Comparison of ENCODE assay signal across 8 cellular contexts in genomic region chr18:2979871-2980606, GRCh38. TPM values are rescaled to one million over a fixed set of nuclear protein-coding genes. Genes with fewer than 3 reads are reported as not detected.
A peak's percentile ranks its signal among the peaks of the same experiment; 100 is the strongest.
DNase-seq lines count a peak whose midpoint lies in the region; TF ChIP-seq lines count a peak whose summit lies in the region.

No MANE protein-coding gene starts in this region.

- H3K27me3 Mint-ChIP-seq in chondrocyte (ENCODE audit: low read depth), result no peaks in the 10 kb centered on the region

- peak overlapping the region; percentile 93 for H3K27ac Mint-ChIP-seq in chondrocyte (ENCODE audit: unreplicated experiment)

- H3K27me3 ChIP-seq in neutrophil (no peaks in the 10 kb centered on the region), WERI-Rb-1 (ENCODE audit: insufficient read depth, low read depth, severe bottlenecking) (no peaks in the 10 kb centered on the region)

- H3K9me3 Mint-ChIP-seq in chondrocyte (ENCODE audit: low read depth), result no peaks in the 10 kb centered on the region

- H3K4me1 Mint-ChIP-seq in chondrocyte (ENCODE audit: low read depth), result peaks cover 95% of the 10 kb centered on the region

- H3K36me3 ChIP-seq in KOPT-K1 (ENCODE audit: insufficient read depth, low read length) (no peaks in the 10 kb centered on the region), neutrophil (no peaks in the 10 kb centered on the region), WERI-Rb-1 (no peaks in the 10 kb centered on the region)

- H3K4me3 Mint-ChIP-seq in chondrocyte (ENCODE audit: unreplicated experiment), result peak overlapping the region; percentile 11

- no peaks in the 10 kb centered on the region for H3K9me3 ChIP-seq in KOPT-K1 (ENCODE audit: insufficient read depth, low read length, poor library complexity, severe bottlenecking)
- no peaks in the 10 kb centered on the region for H3K9me3 ChIP-seq in neutrophil
- no peaks in the 10 kb centered on the region for H3K9me3 ChIP-seq in WERI-Rb-1 (ENCODE audit: severe bottlenecking)

- H3K27ac ChIP-seq in KOPT-K1 (ENCODE audit: low read depth, low read length, poor library complexity, severe bottlenecking) (peak overlapping the region; percentile 64), neutrophil (peak overlapping the region; percentile 84), WERI-Rb-1 (no peak overlapping the region)

- peaks cover 2% of the 10 kb centered on the region for H3K36me3 Mint-ChIP-seq in chondrocyte (ENCODE audit: low read depth)

- DNase-seq in GM12865 (ENCODE audit: low read depth) (peak; percentile 58), chondrocyte (ENCODE audit: low spot score) (no peak), NCI-H748 (lab: John Stamatoyannopoulos, UW; ENCODE audit: unreplicated experiment) (no peak), activated gamma-delta T cell (lab: John Stamatoyannopoulos, UW) (no peak), WERI-Rb-1 (no peak), OCI-M2 (lab: John Stamatoyannopoulos, UW; ENCODE audit: unreplicated experiment) (no peak)

- H3K4me3 ChIP-seq in GM12865 (ENCODE audit: low read depth, low read length) (peak overlapping the region; percentile 4; the same call in 1 of the 2 replicates), neutrophil (ENCODE audit: low read depth in 1 of 2, low read length in 1 of 2) (peak overlapping the region; percentile 22 to 42), WERI-Rb-1 (ENCODE audit: low read depth, low read length) (no peak overlapping the region)

- H3K4me1 ChIP-seq in neutrophil (ENCODE audit: control insufficient read depth in 1 of 2, insufficient read depth in 1 of 2, low read depth in 1 of 2, low read length in 1 of 2), result peaks cover 68 to 72% of the 10 kb centered on the region in 2 experiments

- no peak for TF ChIP-seq CTCF in GM12865 (IDR thresholded peaks at IDR 0.05; ENCODE audit: insufficient read depth, low read depth, low read length, missing control alignments)
- TF ChIP-seq CTCF in chondrocyte (IDR thresholded peaks at IDR 0.05), result no peak
- TF ChIP-seq CTCF in neutrophil (IDR thresholded peaks at IDR 0.05), result no peak
- no peak for TF ChIP-seq CTCF in WERI-Rb-1 (IDR thresholded peaks at IDR 0.05; ENCODE audit: low read depth, low read length)

RNA-seq across cellular contexts. Expression of gene LPIN2, which starts 32.9 kb away (rescaled TPM):
- total RNA-seq in chondrocyte, result 30.3 to 38.7 TPM (median 38.6 TPM) in 3 replicates
